ENCODE assay signal across 22 cellular contexts in genomic region chr5:35677878-35678277, GRCh38.
A peak's percentile ranks its signal among the peaks of the same experiment; 100 is the strongest.
DNase-seq lines count a peak whose midpoint lies in the region; ATAC-seq, FAIRE-seq and TF ChIP-seq lines count a peak whose summit lies in the region.
"Had no signal": no experiment of that assay in that cellular context is flagged by ENCODE, and none has a peak within 500 bp of the region (broad histone marks: within the 10 kb centered on the region; RNA-seq: fewer than 3 reads in every experiment).

No MANE protein-coding gene starts in this region.

- POLR2A ChIA-PET in HepG2 (lab: Yijun Ruan, JAX): no interaction called here

- H3K4me1 ChIP-seq in right lobe of liver: peaks cover 0 to 18% (median 0%) of the 10 kb centered on the region in 4 donors
- H3K4me1 ChIP-seq in HepG2 (ENCODE audit: insufficient read depth, low read length): no peaks in the 10 kb centered on the region
- H3K4me1 ChIP-seq in OCI-LY1 (ENCODE audit: insufficient read depth, low read length, severe bottlenecking): peaks cover 72% of the 10 kb centered on the region
- peaks cover 32% of the 10 kb centered on the region for H3K4me1 ChIP-seq in parathyroid adenoma
- peaks cover 9% of the 10 kb centered on the region for H3K4me1 ChIP-seq in effector memory CD4-positive, alpha-beta T cell (ENCODE audit: control insufficient read depth, insufficient read depth, low read length, poor library complexity, severe bottlenecking)
- H3K4me1 ChIP-seq: A549, Caco-2, HAP-1 had no signal

- in situ Hi-C loops in HepG2 (cut with HindIII; ENCODE audit: extremely low pct_ligation_motif_present, low pct_unique_long_range_greater_than_20kb): no loop called here

- H3K36me3 ChIP-seq in right lobe of liver (no peaks in the 10 kb centered on the region), HepG2 (replicated peaks in 1 of 2; ENCODE audit: control insufficient read depth in 1 of 2, insufficient read depth in 2 of 2, low read length in 2 of 2) (no peaks in the 10 kb centered on the region), OCI-LY1 (ENCODE audit: insufficient read depth, low read length) (no peaks in the 10 kb centered on the region), parathyroid adenoma (ENCODE audit: control insufficient read depth, insufficient read depth, low read length) (no peaks in the 10 kb centered on the region)
- H3K36me3 ChIP-seq in effector memory CD4-positive, alpha-beta T cell (ENCODE audit: control insufficient read depth, insufficient read depth, low read length): no peaks in the 10 kb centered on the region
- H3K36me3 ChIP-seq: HAP-1 had no signal

- H4K20me1 ChIP-seq in HepG2 (ENCODE audit: insufficient read depth, low read length): no peaks in the 10 kb centered on the region
- no peaks in the 10 kb centered on the region for H4K20me1 ChIP-seq in OCI-LY1 (ENCODE audit: insufficient read depth, low read length)

- H3K27me3 ChIP-seq in right lobe of liver: no peaks in the 10 kb centered on the region
- no peaks in the 10 kb centered on the region for H3K27me3 ChIP-seq in HepG2 (ENCODE audit: control insufficient read depth in 1 of 2, insufficient read depth in 2 of 2, low read length in 2 of 2)
- no peaks in the 10 kb centered on the region for H3K27me3 ChIP-seq in OCI-LY1 (ENCODE audit: insufficient read depth, low read length)
- H3K27me3 ChIP-seq in parathyroid adenoma (ENCODE audit: control insufficient read depth, insufficient read depth, low read length): no peaks in the 10 kb centered on the region
- H3K27me3 ChIP-seq in effector memory CD4-positive, alpha-beta T cell (replicated peaks; ENCODE audit: control insufficient read depth, insufficient read depth, low read length, poor library complexity, severe bottlenecking): no peaks in the 10 kb centered on the region

- no peak for TF ChIP-seq RAD21 in HepG2 (CRISPR knock-in tag; IDR thresholded peaks at IDR 0.05)

- H3K79me2 ChIP-seq in HepG2 (ENCODE audit: insufficient read depth, low read length) (no peaks in the 10 kb centered on the region), OCI-LY1 (ENCODE audit: insufficient read depth, low read length) (no peaks in the 10 kb centered on the region), parathyroid adenoma (no peaks in the 10 kb centered on the region)

- TF ChIP-seq EP300 in HepG2 (IDR thresholded peaks at IDR 0.05; ENCODE audit: low read depth in 2 of 2, low read length in 2 of 2) (no peak), HepG2 (CRISPR knock-in tag; IDR thresholded peaks at IDR 0.05; ENCODE audit: borderline replicate concordance) (no peak)

- no peak overlapping the region for H3K4me2 ChIP-seq in HepG2 (ENCODE audit: low read depth, low read length)
- peak overlapping the region; percentile 33; the same call in 1 of the 2 replicates for H3K4me2 ChIP-seq in OCI-LY1 (ENCODE audit: low read length)
- H3K4me2 ChIP-seq in parathyroid adenoma (ENCODE audit: low read length): no peak overlapping the region
- H3K4me2 ChIP-seq: A549 had no signal

- no peaks in the 10 kb centered on the region for H3K9me3 ChIP-seq in right lobe of liver
- H3K9me3 ChIP-seq in HepG2 (ENCODE audit: low read length): no peaks in the 10 kb centered on the region
- H3K9me3 ChIP-seq in OCI-LY1 (ENCODE audit: low read length): no peaks in the 10 kb centered on the region
- no peaks in the 10 kb centered on the region for H3K9me3 ChIP-seq in parathyroid adenoma (ENCODE audit: control insufficient read depth, low read length)
- H3K9me3 ChIP-seq in effector memory CD4-positive, alpha-beta T cell (ENCODE audit: control insufficient read depth, low read length): no peaks in the 10 kb centered on the region
- H3K9me3 ChIP-seq: A549, Caco-2, HAP-1 had no signal

- no peaks in the 10 kb centered on the region for H3K9me2 ChIP-seq in OCI-LY1 (ENCODE audit: low read depth, low read length)

- no peaks in the 10 kb centered on the region for H3F3A ChIP-seq in OCI-LY1 (ENCODE audit: insufficient read depth, low read length)

- TF ChIP-seq CTCF in right lobe of liver (IDR thresholded peaks at IDR 0.05) (no peak), HepG2 (CRISPR knock-in tag; IDR thresholded peaks at IDR 0.05) (no peak), OCI-LY1 (IDR thresholded peaks at IDR 0.05; ENCODE audit: low read length) (no peak), parathyroid adenoma (IDR thresholded peaks at IDR 0.05) (no peak)

- H3K27ac ChIP-seq in right lobe of liver: no peak overlapping the region
- no peak overlapping the region for H3K27ac ChIP-seq in HepG2 (ENCODE audit: extremely low read length, insufficient read depth, low read length)
- H3K27ac ChIP-seq in OCI-LY1 (ENCODE audit: low read depth, low read length, poor library complexity, severe bottlenecking): peak overlapping the region; percentile 97
- H3K27ac ChIP-seq in parathyroid adenoma: peak overlapping the region; percentile 60
- H3K27ac ChIP-seq in effector memory CD4-positive, alpha-beta T cell (ENCODE audit: insufficient read depth, low read length, poor library complexity, severe bottlenecking): no peak overlapping the region
- H3K27ac ChIP-seq: A549 had no signal

- CTCF ChIA-PET in HepG2 (lab: Yijun Ruan, JAX; ENCODE audit: low intra/inter-chr PET ratio, low total read pairs): no interaction called here

- FAIRE-seq in HepG2 (lab: Jason Lieb, UNC) (no peak), RCC 7860 (lab: Jason Lieb, UNC) (no peak)
- FAIRE-seq: A549, GM12878, GM18507, H54 had no signal

- TF ChIP-seq POLR2A in right lobe of liver (IDR thresholded peaks at IDR 0.05): no peak
- no peak for TF ChIP-seq POLR2A in HepG2 (IDR thresholded peaks at IDR 0.05; ENCODE audit: insufficient read depth in 1 of 2, low read depth in 2 of 2, low read length in 2 of 2)

- WGBS in right lobe of liver (ENCODE audit: insufficient coverage, low coverage, low lambda C conversion rate, missing lambda C conversion rate): 18% methylated on average over 4 of the region's 5 CpGs
- WGBS in HepG2 (ENCODE audit: low lambda C conversion rate): 48% methylated on average over 5 of the region's 5 CpGs

- ATAC-seq in right lobe of liver: peak in 3 of 4 donors; percentile 38 to 55 (median 43)
- ATAC-seq in HepG2: no peak
- ATAC-seq in left lobe of liver: peak; percentile 75
- ATAC-seq: A549; CD8-positive, alpha-beta T cell; GM12878 had no signal

- no peak for DNase-seq in right lobe of liver
- no peak for DNase-seq in HepG2 (ENCODE audit: low spot score)
- no peak for DNase-seq in left lobe of liver (ENCODE audit: low spot score)
- no peak for DNase-seq in RCC 7860 (ENCODE audit: low spot score)
- DNase-seq in effector memory CD4-positive, alpha-beta T cell: no peak
- no peak for DNase-seq in DMS 273 treated with DMSO at 0.1 percent for 48 hours (lab: John Stamatoyannopoulos, UW)
- DNase-seq: 8988T; C1 segment of cervical spinal cord; Caco-2; CD8-positive, alpha-beta T cell; DMS79; EL; GDM1; GOT3; HFFc6 had no signal

- intact Hi-C loops in right lobe of liver (cut with DNase I) (no loop called here), HepG2 (cut with micrococcal nuclease; ENCODE audit: unreplicated experiment) (no loop called here)

- no peak overlapping the region for H2AFZ ChIP-seq in HepG2 (ENCODE audit: low read length)
- 0 out of 2 replicates have a peak overlapping the region, but pooled peaks have one; percentile 1 for H2AFZ ChIP-seq in OCI-LY1 (ENCODE audit: low read length)
- H2AFZ ChIP-seq in parathyroid adenoma: peak overlapping the region; percentile 14

- no peak overlapping the region for H3K4me3 ChIP-seq in right lobe of liver
- no peak overlapping the region for H3K4me3 ChIP-seq in HepG2 (replicated peaks in 1 of 3; ENCODE audit: insufficient read depth in 1 of 3, low read depth in 2 of 3, low read length in 3 of 3)
- no peak overlapping the region for H3K4me3 ChIP-seq in OCI-LY1 (ENCODE audit: low read depth, low read length, poor library complexity, severe bottlenecking)
- no peak overlapping the region for H3K4me3 ChIP-seq in parathyroid adenoma (ENCODE audit: low read depth, low read length)
- no peak overlapping the region for H3K4me3 ChIP-seq in effector memory CD4-positive, alpha-beta T cell (ENCODE audit: insufficient read depth, low read depth, low read length, poor library complexity, severe bottlenecking)
- H3K4me3 ChIP-seq: A549, GM12878, HAP-1 had no signal

- H3K9ac ChIP-seq in HepG2 (ENCODE audit: insufficient read depth, low read depth, low read length): no peak overlapping the region
- peak overlapping the region; percentile 52; the same call in 1 of the 2 replicates for H3K9ac ChIP-seq in OCI-LY1 (ENCODE audit: low read length)
- H3K9ac ChIP-seq in parathyroid adenoma: no peak overlapping the region

- no TSS peak for BruUV-seq in HepG2 (replicated peaks; lab: Mats Ljungman, UMichigan)

TF ChIP-seq in HepG2, 621 proteins besides CTCF, POLR2A, EP300 and RAD21:
- TF ChIP-seq ZC3H4 (CRISPR knock-in tag; IDR thresholded peaks at IDR 0.05; ENCODE audit: borderline replicate concordance) (no peak), PRPF4 (IDR thresholded peaks at IDR 0.05; ENCODE audit: low read depth, low read length, poor library complexity, severe bottlenecking) (no peak), KMT2A (CRISPR knock-in tag; IDR thresholded peaks at IDR 0.05) (no peak), ZFP62 (CRISPR knock-in tag; IDR thresholded peaks at IDR 0.05) (no peak), REL (CRISPR knock-in tag; conservative IDR thresholded peaks at IDR 0.05) (no peak), FOXO1 (CRISPR knock-in tag; IDR thresholded peaks at IDR 0.05) (no peak), TEAD3 (CRISPR knock-in tag; optimal IDR thresholded peaks at IDR 0.05; ENCODE audit: borderline replicate concordance) (no peak), HOXA7 (CRISPR knock-in tag; IDR thresholded peaks at IDR 0.05) (no peak), ZSCAN25 (CRISPR knock-in tag; IDR thresholded peaks at IDR 0.05) (no peak)
- TF ChIP-seq, protein P1, sequence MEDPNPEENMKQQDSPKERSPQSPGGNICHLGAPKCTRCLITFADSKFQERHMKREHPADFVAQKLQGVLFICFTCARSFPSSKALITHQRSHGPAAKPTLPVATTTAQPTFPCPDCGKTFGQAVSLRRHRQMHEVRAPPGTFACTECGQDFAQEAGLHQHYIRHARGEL (CRISPR knock-in tag; IDR thresholded peaks at IDR 0.05): no peak

Comparison
In these comparisons a context has a peak if more than half of its experiments do, and no peak if none do; other contexts are left out.
1. H3K27ac ChIP-seq: peak in OCI-LY1 (single experiment) and parathyroid adenoma (single experiment); none in right lobe of liver (0 of 3), HepG2 (single experiment) and effector memory CD4-positive, alpha-beta T cell (single experiment).